26 cellular contexts compared by ENCODE assay signal in the genomic region with DNA sequence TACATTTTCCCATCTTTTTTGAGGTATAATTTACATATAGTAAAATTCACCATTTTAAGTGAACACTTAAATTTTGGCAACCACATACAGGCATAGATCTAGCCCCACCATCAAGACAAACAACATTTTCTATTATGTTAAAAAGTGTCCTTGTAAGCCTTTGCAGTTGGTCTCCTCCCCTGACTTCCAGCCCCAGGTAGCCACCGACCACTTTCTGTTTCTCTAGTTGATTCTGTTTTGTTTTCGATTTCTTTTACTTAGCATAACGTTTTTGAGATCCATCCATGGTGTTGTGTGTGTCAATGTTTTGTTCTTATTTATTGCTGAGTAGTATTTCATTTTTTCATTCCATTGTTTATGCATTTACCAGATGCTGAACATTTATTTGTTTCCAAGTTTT.
"Had no signal": no experiment of that assay in that cellular context is flagged by ENCODE, and none has a peak within 500 bp of the region (broad histone marks: within the 10 kb centered on the region; RNA-seq: fewer than 3 reads in every experiment).

No MANE protein-coding gene starts in this region.

- H3K27me3 Mint-ChIP-seq: effector memory CD8-positive, alpha-beta T cell; naive B cell; natural killer cell treated with Interleukin-12 subunit alpha and Interleukin-12 subunit beta and Interleukin-15 and Interleukin-18, amount 100 ng/mL, for 72 hours; stimulated activated naive CD8-positive, alpha-beta T cell treated with anti-CD3 and anti-CD28 coated beads, Interleukin-15, amount 100 ng/mL, for 72 hours had no signal

- H3K79me2 ChIP-seq: parathyroid adenoma had no signal

- H3K4me3 ChIP-seq: coronary artery, lower lobe of right lung, mucosa of descending colon, prostate gland, right atrium auricular region, smooth muscle cell, suprapubic skin, transverse colon, upper lobe of right lung, uterus had no signal

- H2AFZ ChIP-seq: parathyroid adenoma had no signal

- ATAC-seq: effector memory CD8-positive, alpha-beta T cell; left ventricle myocardium superior; lower lobe of right lung; mucosa of descending colon; natural killer cell treated with Interleukin-12 subunit alpha and Interleukin-12 subunit beta and Interleukin-15 and Interleukin-18, amount 100 ng/mL, for 72 hours; sciatic nerve; stimulated activated naive CD8-positive, alpha-beta T cell treated with anti-CD3 and anti-CD28 coated beads, Interleukin-15, amount 100 ng/mL, for 72 hours; upper lobe of right lung had no signal

- H3K9me3 ChIP-seq: lower lobe of right lung, mucosa of descending colon, neutrophil, prostate gland, right atrium auricular region, suprapubic skin, transverse colon, upper lobe of right lung, uterus had no signal

- H3K27me3 ChIP-seq: neutrophil, right atrium auricular region, suprapubic skin, transverse colon, upper lobe of right lung, uterus had no signal

- H3K27ac ChIP-seq: coronary artery, lower lobe of right lung, neutrophil, parathyroid adenoma, prostate gland, right atrium auricular region, suprapubic skin, transverse colon, upper lobe of right lung, uterus had no signal

- H3K4me3 Mint-ChIP-seq: effector memory CD8-positive, alpha-beta T cell; naive B cell; natural killer cell treated with Interleukin-12 subunit alpha and Interleukin-12 subunit beta and Interleukin-15 and Interleukin-18, amount 100 ng/mL, for 72 hours; neural crest cell; stimulated activated naive CD8-positive, alpha-beta T cell treated with anti-CD3 and anti-CD28 coated beads, Interleukin-15, amount 100 ng/mL, for 72 hours had no signal

- H3K4me2 ChIP-seq: smooth muscle cell had no signal

- H3K36me3 ChIP-seq: lower lobe of right lung, neutrophil, prostate gland, right atrium auricular region, suprapubic skin, transverse colon, upper lobe of right lung, uterus had no signal

- H3K9ac ChIP-seq: parathyroid adenoma had no signal

- H3K27ac Mint-ChIP-seq: naive B cell; stimulated activated naive CD8-positive, alpha-beta T cell treated with anti-CD3 and anti-CD28 coated beads, Interleukin-15, amount 100 ng/mL, for 72 hours had no signal

- H3K4me1 Mint-ChIP-seq: naive B cell, neural crest cell had no signal

- DNase-seq: dermis blood vessel endothelial cell; effector memory CD8-positive, alpha-beta T cell; head of caudate nucleus; left ventricle myocardium superior; lower lobe of right lung; mucosa of descending colon; naive B cell; stimulated activated CD4-positive, alpha-beta T cell treated with anti-CD3 and anti-CD28 coated beads, Interleukin-12 subunit alpha, Interleukin-12 subunit beta, amount 100 ng/mL, for 4 hours; stimulated activated CD4-positive, alpha-beta T cell treated with anti-CD3 and anti-CD28 coated beads, Interleukin-1b, Interleukin-23, amount 100 ng/mL, for 48 hours; stimulated activated CD4-positive, alpha-beta T cell treated with anti-CD3 and anti-CD28 coated beads, Interleukin-4, amount 100 ng/mL, for 1 hour; stimulated activated CD8-positive, alpha-beta memory T cell treated with anti-CD3 and anti-CD28 coated beads, Interleukin-4, amount 100 ng/mL, for 48 hours; stimulated activated naive CD4-positive, alpha-beta T cell; stimulated activated naive CD8-positive, alpha-beta T cell treated with anti-CD3 and anti-CD28 coated beads, Interleukin-15, amount 100 ng/mL, for 72 hours; transverse colon; upper lobe of right lung; uterus had no signal

- H3K4me1 ChIP-seq: lower lobe of right lung, parathyroid adenoma, prostate gland, right atrium auricular region, suprapubic skin, upper lobe of right lung, uterus had no signal

- H3K9me3 Mint-ChIP-seq: effector memory CD8-positive, alpha-beta T cell; naive B cell; natural killer cell treated with Interleukin-12 subunit alpha and Interleukin-12 subunit beta and Interleukin-15 and Interleukin-18, amount 100 ng/mL, for 72 hours; neural crest cell; stimulated activated naive CD8-positive, alpha-beta T cell treated with anti-CD3 and anti-CD28 coated beads, Interleukin-15, amount 100 ng/mL, for 72 hours had no signal
